25 cellular contexts compared by ENCODE assay signal in genomic region chr1:69651656-69652055, GRCh38.
"Had no signal": no experiment of that assay in that cellular context is flagged by ENCODE, and none has a peak within 500 bp of the region (broad histone marks: within the 10 kb centered on the region; RNA-seq: fewer than 3 reads in every experiment).

No MANE protein-coding gene starts in this region.

- H3K36me3 ChIP-seq: heart left ventricle, lower lobe of right lung, neural progenitor cell, right lobe of liver, tibial nerve, uterus had no signal

- H3K4me2 ChIP-seq: neural progenitor cell had no signal

- DNase-seq: glutamatergic neuron; heart left ventricle; hypothalamus; immature natural killer cell; lower lobe of right lung; mammary epithelial cell; mesenchymal stem cell; naive B cell; natural killer cell; nephron progenitor cell; psoas muscle; right lobe of liver; stimulated activated CD4-positive, alpha-beta T cell treated with anti-CD3 and anti-CD28 coated beads, Interleukin-12 subunit alpha, Interleukin-12 subunit beta, amount 100 ng/mL, for 4 hours; stimulated activated CD4-positive, alpha-beta T cell treated with anti-CD3 and anti-CD28 coated beads, Interleukin-15, amount 100 ng/mL, for 24 hours; stimulated activated CD4-positive, alpha-beta T cell treated with anti-CD3 and anti-CD28 coated beads, Interleukin-2, amount 100 ng/mL, for 24 hours; stimulated activated CD4-positive, alpha-beta T cell treated with anti-CD3 and anti-CD28 coated beads, Interleukin-4, amount 100 ng/mL, for 1 hour; stimulated activated naive CD4-positive, alpha-beta T cell treated with Interleukin-2 at 50 U/mL for 16 hours; stimulated activated naive CD8-positive, alpha-beta T cell treated with anti-CD3 and anti-CD28 coated beads, Interleukin-15, amount 100 ng/mL, for 72 hours; substantia nigra; uterus had no signal

- H3K9ac ChIP-seq: neural progenitor cell, parathyroid adenoma had no signal

- H3K79me2 ChIP-seq: parathyroid adenoma had no signal

- H3K9me3 ChIP-seq: heart left ventricle, lower lobe of right lung, psoas muscle, right lobe of liver, tibial nerve, uterus had no signal

- FAIRE-seq: islet of Langerhans had no signal

- H3K4me3 ChIP-seq: heart left ventricle, lower lobe of right lung, neural progenitor cell, psoas muscle, right lobe of liver, tibial nerve, uterus had no signal

- H3K27me3 ChIP-seq: heart left ventricle, neural progenitor cell, right lobe of liver, tibial nerve, uterus had no signal

- ATAC-seq: heart left ventricle; lower lobe of right lung; natural killer cell; psoas muscle; right lobe of liver; stimulated activated effector memory CD8-positive, alpha-beta T cell treated with anti-CD3 and anti-CD28 coated beads, Interleukin-12 subunit alpha, Interleukin-12 subunit beta, amount 100 ng/mL, for 72 hours; stimulated activated naive CD8-positive, alpha-beta T cell treated with anti-CD3 and anti-CD28 coated beads, Interleukin-15, amount 100 ng/mL, for 72 hours had no signal

- H2AFZ ChIP-seq: neural progenitor cell, parathyroid adenoma had no signal

- H3K4me1 ChIP-seq: heart left ventricle, lower lobe of right lung, neural progenitor cell, parathyroid adenoma, psoas muscle, right lobe of liver, tibial nerve, uterus had no signal

- H3K27ac ChIP-seq: heart left ventricle, lower lobe of right lung, neural progenitor cell, parathyroid adenoma, psoas muscle, right lobe of liver, tibial nerve, uterus had no signal
